ENCODE assay signal across 18 cellular contexts in genomic region chr2:127044977-127045654, GRCh38.
DNase-seq lines count a peak whose midpoint lies in the region; TF ChIP-seq lines count a peak whose summit lies in the region.
"Had no signal": no experiment of that assay in that cellular context is flagged by ENCODE, and none has a peak within 500 bp of the region (broad histone marks: within the 10 kb centered on the region; RNA-seq: fewer than 3 reads in every experiment).

No MANE protein-coding gene starts in this region.

- no peak overlapping the region for H3K4me2 ChIP-seq in PC-9
- H3K4me2 ChIP-seq: GM23338, hepatocyte had no signal

- H3K27me3 ChIP-seq in PC-9 (ENCODE audit: insufficient read depth, low read depth), result no peaks in the 10 kb centered on the region
- H3K27me3 ChIP-seq in skeletal muscle tissue (ENCODE audit: control insufficient read depth in 3 of 3, insufficient read depth in 3 of 3, low read length in 3 of 3), result no peaks in the 10 kb centered on the region
- H3K27me3 ChIP-seq: hepatocyte, MG63, right lobe of liver had no signal

- CTCF ChIA-PET in PC-9 (lab: Charles Lee), result no interaction called here

- H3K36me3 ChIP-seq in PC-9 (ENCODE audit: low read depth) (0 out of 2 replicates have a peak, but pooled peaks cover 4% of the 10 kb centered on the region), skeletal muscle tissue (ENCODE audit: control insufficient read depth in 3 of 3, insufficient read depth in 3 of 3, low read length in 3 of 3) (peaks cover 14 to 21% (median 19%) of the 10 kb centered on the region in 3 donors)
- H3K36me3 ChIP-seq: MG63, right lobe of liver had no signal

- no peak overlapping the region for H2AFZ ChIP-seq in PC-9
- H2AFZ ChIP-seq: GM23338, hepatocyte had no signal

- H3K9me2 ChIP-seq in PC-9 (ENCODE audit: insufficient read depth), result no peaks in the 10 kb centered on the region

- POLR2A ChIA-PET in PC-9 (lab: Charles Lee; ENCODE audit: unreplicated experiment), result no interaction called here

- TF ChIP-seq POLR2A in erythroblast (IDR thresholded peaks at IDR 0.05; ENCODE audit: low read length), result no peak

- DNase-seq in activated CD4-positive, CD25-positive, alpha-beta regulatory T cell treated with anti-CD3 and anti-CD28 coated beads, Interleukin-2, amount 50 U/mL, for 72 hours, result peak; percentile 29
- no peak for DNase-seq in activated CD4-positive, CD25-positive, alpha-beta regulatory T cell (lab: John Stamatoyannopoulos, UW)
- DNase-seq in PC-9 (no peak), islet precursor cell (peak; percentile 37), glomerular visceral epithelial cell (ENCODE audit: extremely low spot score) (no peak), erythroblast (lab: John Stamatoyannopoulos, UW) (no peak)
- no peak for DNase-seq in stimulated activated CD4-positive, alpha-beta T cell treated with anti-CD3 and anti-CD28 coated beads, Interleukin-4, amount 100 ng/mL, for 24 hours
- DNase-seq: 8988T; activated CD4-positive, alpha-beta T cell treated with anti-CD3 and anti-CD28 coated beads for 4 hours; KBM-7; MG63; NCI-H146; NCI-H510A treated with DMSO at 0.1 percent for 48 hours; T-helper 2 cell had no signal

- H3K79me2 ChIP-seq in PC-9 (ENCODE audit: low read depth), result no peaks in the 10 kb centered on the region
- H3K79me2 ChIP-seq: hepatocyte had no signal

- H3K27ac ChIP-seq in PC-9 (no peak overlapping the region), skeletal muscle tissue (ENCODE audit: low read depth, low read length) (peak overlapping the region; percentile 79)
- H3K27ac ChIP-seq: hepatocyte, right lobe of liver had no signal

- BruUV-seq in PC-9 (replicated peaks; lab: Mats Ljungman, UMichigan), result TSS peak; percentile 28

- H3K4me3 ChIP-seq in PC-9 (no peak overlapping the region), skeletal muscle tissue (ENCODE audit: low read length in 3 of 3) (peak overlapping the region in 1 of 3 donors; percentile 14)
- H3K4me3 ChIP-seq: GM23338, hepatocyte, MG63, right lobe of liver had no signal

- no peak for TF ChIP-seq CTCF in PC-9 (conservative IDR thresholded peaks at IDR 0.05)

- peak overlapping the region; percentile 45 to 74 (median 57) for H3K9ac ChIP-seq in skeletal muscle tissue (ENCODE audit: low read depth in 1 of 3, low read length in 3 of 3)

- peaks cover 13% of the 10 kb centered on the region; the same call in 1 of the 2 replicates for H3F3A ChIP-seq in PC-9 (ENCODE audit: insufficient read depth, low read depth)

- H3K9me3 ChIP-seq in PC-9 (ENCODE audit: insufficient read depth, low read depth) (no peaks in the 10 kb centered on the region), skeletal muscle tissue (ENCODE audit: control insufficient read depth in 3 of 3, low read length in 3 of 3) (no peaks in the 10 kb centered on the region)
- H3K9me3 ChIP-seq: MG63, right lobe of liver had no signal

- intact Hi-C loops in PC-9 (cut with micrococcal nuclease; ENCODE audit: unreplicated experiment), result no loop called here

- 0 out of 2 replicates have a peak, but pooled peaks cover 3% of the 10 kb centered on the region for H4K20me1 ChIP-seq in PC-9 (ENCODE audit: insufficient read depth)

- H3K4me1 ChIP-seq in PC-9 (replicated peaks; ENCODE audit: insufficient read depth) (no peaks in the 10 kb centered on the region), skeletal muscle tissue (ENCODE audit: control insufficient read depth in 3 of 3, insufficient read depth in 3 of 3, low read length in 3 of 3) (peaks cover 25 to 46% (median 38%) of the 10 kb centered on the region in 3 donors)
- H3K4me1 ChIP-seq: right lobe of liver had no signal

Comparison
In these comparisons a context has a peak if more than half of its experiments do, and no peak if none do; other contexts are left out.
1. DNase-seq: peak in activated CD4-positive, CD25-positive, alpha-beta regulatory T cell treated with anti-CD3 and anti-CD28 coated beads, Interleukin-2, amount 50 U/mL, for 72 hours (single experiment) and islet precursor cell (single experiment); none in activated CD4-positive, CD25-positive, alpha-beta regulatory T cell (0 of 4), PC-9 (0 of 2), glomerular visceral epithelial cell (single experiment), erythroblast (0 of 2) and stimulated activated CD4-positive, alpha-beta T cell treated with anti-CD3 and anti-CD28 coated beads, Interleukin-4, amount 100 ng/mL, for 24 hours (single experiment).